13 cellular contexts compared by ENCODE assay signal in the genomic region with DNA sequence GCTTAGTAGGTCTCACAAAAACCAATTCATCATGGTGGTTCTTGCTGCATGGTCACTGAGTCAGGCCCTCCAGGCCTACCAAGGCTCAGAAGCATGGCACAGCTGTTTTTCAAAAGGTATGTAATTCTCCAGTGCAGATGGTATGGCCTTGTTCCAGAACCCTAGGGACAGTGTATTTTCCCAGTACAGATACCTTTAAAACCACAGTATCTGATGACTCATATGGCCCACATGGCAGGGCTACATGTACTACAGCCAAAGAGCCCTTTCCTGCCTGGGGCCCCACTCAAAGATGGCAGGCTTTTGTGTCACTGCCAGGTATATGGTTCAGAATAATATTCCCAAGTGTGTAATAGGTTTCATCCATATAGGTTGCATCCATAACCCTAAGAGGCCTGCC. TPM values are rescaled to one million over a fixed set of nuclear protein-coding genes. Genes with fewer than 3 reads are reported as not detected.
A peak's percentile ranks its signal among the peaks of the same experiment; 100 is the strongest.
DNase-seq lines count a peak whose midpoint lies in the region; ATAC-seq, FAIRE-seq and TF ChIP-seq lines count a peak whose summit lies in the region.
"Had no signal": no experiment of that assay in that cellular context is flagged by ENCODE, and none has a peak within 500 bp of the region (broad histone marks: within the 10 kb centered on the region; RNA-seq: fewer than 3 reads in every experiment).

No MANE protein-coding gene starts in this region.

- no peaks in the 10 kb centered on the region for H3K9me3 Mint-ChIP-seq in activated CD4-positive, alpha-beta memory T cell treated with anti-CD3 and anti-CD28 coated beads for 36 hours
- H3K9me3 Mint-ChIP-seq in activated CD4-positive, alpha-beta memory T cell treated with anti-CD3 and anti-CD28 coated beads, Interleukin-2, amount 10 ng/mL, durations not matched to agents 7 days and 5 days: peaks cover 4% of the 10 kb centered on the region
- no peaks in the 10 kb centered on the region for H3K9me3 Mint-ChIP-seq in stimulated activated effector memory CD8-positive, alpha-beta T cell treated with anti-CD3 and anti-CD28 coated beads, Interleukin-12 subunit alpha, Interleukin-12 subunit beta, amount 100 ng/mL, for 72 hours
- H3K9me3 Mint-ChIP-seq: WTC11 had no signal

- POLR2A ChIA-PET in activated CD4-positive, alpha-beta memory T cell treated with anti-CD3 and anti-CD28 coated beads for 36 hours (lab: Charles Lee): no interaction called here
- POLR2A ChIA-PET in activated CD4-positive, alpha-beta memory T cell treated with anti-CD3 and anti-CD28 coated beads, Interleukin-2, amount 10 ng/mL, durations not matched to agents 7 days and 5 days (lab: Charles Lee): no interaction called here

- no peaks in the 10 kb centered on the region for H3K36me3 Mint-ChIP-seq in activated CD4-positive, alpha-beta memory T cell treated with anti-CD3 and anti-CD28 coated beads for 36 hours
- peaks cover 5% of the 10 kb centered on the region for H3K36me3 Mint-ChIP-seq in activated CD4-positive, alpha-beta memory T cell treated with anti-CD3 and anti-CD28 coated beads, Interleukin-2, amount 10 ng/mL, durations not matched to agents 7 days and 5 days (ENCODE audit: low read depth)
- peaks cover 6% of the 10 kb centered on the region for H3K36me3 Mint-ChIP-seq in stimulated activated effector memory CD8-positive, alpha-beta T cell treated with anti-CD3 and anti-CD28 coated beads, Interleukin-12 subunit alpha, Interleukin-12 subunit beta, amount 100 ng/mL, for 72 hours
- H3K36me3 Mint-ChIP-seq: WTC11 had no signal

- CTCF ChIA-PET in activated CD4-positive, alpha-beta memory T cell treated with anti-CD3 and anti-CD28 coated beads for 36 hours (lab: Charles Lee): no interaction called here
- CTCF ChIA-PET in activated CD4-positive, alpha-beta memory T cell treated with anti-CD3 and anti-CD28 coated beads, Interleukin-2, amount 10 ng/mL, durations not matched to agents 7 days and 5 days (lab: Charles Lee): interaction anchor here (1.2 kb wide), 1 partner anchor 13 kb away, joined by 3 read pairs; no protein-coding TSS in a partner anchor

- FAIRE-seq in bronchial epithelial cell (lab: Jason Lieb, UNC): no peak
- FAIRE-seq: colon had no signal

- TF ChIP-seq CTCF in bronchial epithelial cell (IDR thresholded peaks at IDR 0.05; ENCODE audit: insufficient read depth, low read length, severe bottlenecking): no peak
- no peak for TF ChIP-seq CTCF in GM20000 (IDR thresholded peaks at IDR 0.05; ENCODE audit: extremely low read depth, missing control alignments)

- H3K4me3 ChIP-seq in bronchial epithelial cell (ENCODE audit: low read depth, low read length): no peak overlapping the region

- H3K4me1 Mint-ChIP-seq in activated CD4-positive, alpha-beta memory T cell treated with anti-CD3 and anti-CD28 coated beads for 36 hours (ENCODE audit: low read depth): peaks cover 30% of the 10 kb centered on the region
- peaks cover 34% of the 10 kb centered on the region for H3K4me1 Mint-ChIP-seq in activated CD4-positive, alpha-beta memory T cell treated with anti-CD3 and anti-CD28 coated beads, Interleukin-2, amount 10 ng/mL, durations not matched to agents 7 days and 5 days
- H3K4me1 Mint-ChIP-seq in stimulated activated effector memory CD8-positive, alpha-beta T cell treated with anti-CD3 and anti-CD28 coated beads, Interleukin-12 subunit alpha, Interleukin-12 subunit beta, amount 100 ng/mL, for 72 hours: peaks cover 55% of the 10 kb centered on the region
- H3K4me1 Mint-ChIP-seq: WTC11 had no signal

- peak overlapping the region; percentile 6 for H3K27ac Mint-ChIP-seq in activated CD4-positive, alpha-beta memory T cell treated with anti-CD3 and anti-CD28 coated beads for 36 hours
- H3K27ac Mint-ChIP-seq in activated CD4-positive, alpha-beta memory T cell treated with anti-CD3 and anti-CD28 coated beads, Interleukin-2, amount 10 ng/mL, durations not matched to agents 7 days and 5 days: no peak overlapping the region
- no peak overlapping the region for H3K27ac Mint-ChIP-seq in stimulated activated effector memory CD8-positive, alpha-beta T cell treated with anti-CD3 and anti-CD28 coated beads, Interleukin-12 subunit alpha, Interleukin-12 subunit beta, amount 100 ng/mL, for 72 hours
- H3K27ac Mint-ChIP-seq: WTC11 had no signal

- no peak overlapping the region for H3K4me3 Mint-ChIP-seq in activated CD4-positive, alpha-beta memory T cell treated with anti-CD3 and anti-CD28 coated beads for 36 hours
- H3K4me3 Mint-ChIP-seq in activated CD4-positive, alpha-beta memory T cell treated with anti-CD3 and anti-CD28 coated beads, Interleukin-2, amount 10 ng/mL, durations not matched to agents 7 days and 5 days: no peak overlapping the region
- H3K4me3 Mint-ChIP-seq in stimulated activated effector memory CD8-positive, alpha-beta T cell treated with anti-CD3 and anti-CD28 coated beads, Interleukin-12 subunit alpha, Interleukin-12 subunit beta, amount 100 ng/mL, for 72 hours: no peak overlapping the region
- H3K4me3 Mint-ChIP-seq: WTC11 had no signal

- peak; percentile 73 for ATAC-seq in stimulated activated effector memory CD8-positive, alpha-beta T cell treated with anti-CD3 and anti-CD28 coated beads, Interleukin-12 subunit alpha, Interleukin-12 subunit beta, amount 100 ng/mL, for 72 hours
- ATAC-seq in HG03565 (IDR thresholded peaks at IDR 0.05; ENCODE audit: unreplicated experiment): no peak
- ATAC-seq: WTC11 had no signal

- no peaks in the 10 kb centered on the region for H3K27me3 ChIP-seq in bronchial epithelial cell (ENCODE audit: control insufficient read depth, insufficient read depth, low read length)

- DNase-seq in activated CD4-positive, alpha-beta memory T cell treated with anti-CD3 and anti-CD28 coated beads for 36 hours: no peak
- DNase-seq in activated CD4-positive, alpha-beta memory T cell treated with anti-CD3 and anti-CD28 coated beads, Interleukin-2, amount 10 ng/mL, durations not matched to agents 7 days and 5 days: no peak
- DNase-seq in NCI-H69 (lab: John Stamatoyannopoulos, UW) (peak; percentile 92), bronchial epithelial cell (ENCODE audit: low read depth) (peak; percentile 90), GM20000 (ENCODE audit: low spot score) (no peak), hypothalamus (lab: John Stamatoyannopoulos, UW) (no peak)
- no peak for DNase-seq in stimulated activated effector memory CD8-positive, alpha-beta T cell treated with anti-CD3 and anti-CD28 coated beads, Interleukin-12 subunit alpha, Interleukin-12 subunit beta, amount 100 ng/mL, for 72 hours (ENCODE audit: low spot score in 2 of 2)
- DNase-seq: C1 segment of cervical spinal cord, islet precursor cell, NCI-H2081 had no signal

- H3K27me3 Mint-ChIP-seq in activated CD4-positive, alpha-beta memory T cell treated with anti-CD3 and anti-CD28 coated beads for 36 hours: peaks cover 2% of the 10 kb centered on the region
- peaks cover 6% of the 10 kb centered on the region for H3K27me3 Mint-ChIP-seq in activated CD4-positive, alpha-beta memory T cell treated with anti-CD3 and anti-CD28 coated beads, Interleukin-2, amount 10 ng/mL, durations not matched to agents 7 days and 5 days

- intact Hi-C loops in activated CD4-positive, alpha-beta memory T cell treated with anti-CD3 and anti-CD28 coated beads for 36 hours (cut with micrococcal nuclease): no loop called here

- H3K36me3 ChIP-seq in bronchial epithelial cell (ENCODE audit: control insufficient read depth, insufficient read depth, low read length): no peaks in the 10 kb centered on the region

RNA-seq across cellular contexts. Expression of gene CSF2, which starts 16.5 kb away (rescaled TPM):
- total RNA-seq in activated CD4-positive, alpha-beta memory T cell treated with anti-CD3 and anti-CD28 coated beads for 36 hours: 100 to 1,000 TPM; 125 to 128 TPM
- total RNA-seq in activated CD4-positive, alpha-beta memory T cell treated with anti-CD3 and anti-CD28 coated beads, Interleukin-2, amount 10 ng/mL, durations not matched to agents 7 days and 5 days: 10 to 100 TPM; 30.8 to 32.7 TPM
- not detected in 2 replicates for total RNA-seq in bronchial epithelial cell
- total RNA-seq: WTC11 had no signal

RNA-seq across cellular contexts. Expression of gene IL3, which starts 29.7 kb away (rescaled TPM):
- 10 to 100 TPM; 23.1 to 23.3 TPM for total RNA-seq in activated CD4-positive, alpha-beta memory T cell treated with anti-CD3 and anti-CD28 coated beads for 36 hours
- total RNA-seq in activated CD4-positive, alpha-beta memory T cell treated with anti-CD3 and anti-CD28 coated beads, Interleukin-2, amount 10 ng/mL, durations not matched to agents 7 days and 5 days: 1 to 10 TPM; 1.4 to 1.6 TPM
- not detected in 2 replicates for total RNA-seq in bronchial epithelial cell
- total RNA-seq: WTC11 had no signal

Comparison
In these comparisons a context has a peak if more than half of its experiments do, and no peak if none do; other contexts are left out.
1. RNA of gene IL3, which starts 29.7 kb away (total RNA-seq): 23.1 to 23.3 TPM in activated CD4-positive, alpha-beta memory T cell treated with anti-CD3 and anti-CD28 coated beads for 36 hours; 1.4 to 1.6 TPM in activated CD4-positive, alpha-beta memory T cell treated with anti-CD3 and anti-CD28 coated beads, Interleukin-2, amount 10 ng/mL, durations not matched to agents 7 days and 5 days and not detected in bronchial epithelial cell; every median in the first group is over 4 times any median in the second.
2. DNase-seq: peak in NCI-H69 (single experiment) and bronchial epithelial cell (single experiment); none in activated CD4-positive, alpha-beta memory T cell treated with anti-CD3 and anti-CD28 coated beads for 36 hours (single experiment), activated CD4-positive, alpha-beta memory T cell treated with anti-CD3 and anti-CD28 coated beads, Interleukin-2, amount 10 ng/mL, durations not matched to agents 7 days and 5 days (single experiment), stimulated activated effector memory CD8-positive, alpha-beta T cell treated with anti-CD3 and anti-CD28 coated beads, Interleukin-12 subunit alpha, Interleukin-12 subunit beta, amount 100 ng/mL, for 72 hours (0 of 2), GM20000 (single experiment) and hypothalamus (0 of 51).
3. RNA of gene CSF2, which starts 16.5 kb away (total RNA-seq): 125 to 128 TPM in activated CD4-positive, alpha-beta memory T cell treated with anti-CD3 and anti-CD28 coated beads for 36 hours and 30.8 to 32.7 TPM in activated CD4-positive, alpha-beta memory T cell treated with anti-CD3 and anti-CD28 coated beads, Interleukin-2, amount 10 ng/mL, durations not matched to agents 7 days and 5 days; not detected in bronchial epithelial cell; every median in the first group is over 10 times any median in the second.